In the genomic region with DNA sequence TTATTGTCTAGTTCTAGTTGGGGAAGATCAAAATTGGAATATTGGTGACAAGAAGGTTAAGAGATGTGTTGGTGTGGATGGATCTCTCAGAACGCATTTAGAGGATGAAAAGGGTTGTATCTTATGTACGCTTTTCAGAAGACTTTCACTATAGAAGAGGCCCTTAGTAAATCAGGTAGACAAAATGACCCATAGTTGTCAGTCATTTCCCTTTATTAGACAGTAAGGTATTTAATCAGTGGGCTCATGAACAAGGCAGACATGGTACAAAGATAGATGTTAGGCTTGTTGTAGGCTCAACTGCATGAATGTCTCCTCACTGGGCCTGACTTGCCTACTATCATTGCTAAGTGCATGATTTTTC, we compare ENCODE assay signal across 19 cellular contexts.
DNase-seq lines count a peak whose midpoint lies in the region; ATAC-seq and TF ChIP-seq lines count a peak whose summit lies in the region.
"Had no signal": no experiment of that assay in that cellular context is flagged by ENCODE, and none has a peak within 500 bp of the region (broad histone marks: within the 10 kb centered on the region; RNA-seq: fewer than 3 reads in every experiment).

No MANE protein-coding gene starts in this region.

- no peaks in the 10 kb centered on the region for H3K79me2 ChIP-seq in OCI-LY3 (ENCODE audit: low read length)
- H3K79me2 ChIP-seq in OCI-LY7 (ENCODE audit: insufficient read depth, low read depth, low read length), result no peaks in the 10 kb centered on the region

- intact Hi-C loops in OCI-LY7 (cut with micrococcal nuclease; ENCODE audit: unreplicated experiment) (no loop called here), CD14-positive monocyte (cut with micrococcal nuclease) (no loop called here), vagina (cut with DNase I) (no loop called here)

- H4K20me1 ChIP-seq in OCI-LY3 (ENCODE audit: insufficient read depth, low read length) (peaks cover 16% of the 10 kb centered on the region), OCI-LY7 (ENCODE audit: insufficient read depth, low read length) (no peaks in the 10 kb centered on the region)

- H3K36me3 Mint-ChIP-seq in CD14-positive monocyte, result no peaks in the 10 kb centered on the region
- H3K36me3 Mint-ChIP-seq: CD8-positive, alpha-beta T cell had no signal

- TF ChIP-seq POLR2A in vagina (IDR thresholded peaks at IDR 0.05), result no peak

- peaks cover 68% of the 10 kb centered on the region for H3K27me3 ChIP-seq in OCI-LY3 (ENCODE audit: low read depth, low read length)
- no peaks in the 10 kb centered on the region for H3K27me3 ChIP-seq in vagina
- H3K27me3 ChIP-seq: testis had no signal

- no peaks in the 10 kb centered on the region for H3K27me3 Mint-ChIP-seq in CD14-positive monocyte (ENCODE audit: low read depth in 3 of 3)

- no peak overlapping the region for H3K9ac ChIP-seq in OCI-LY3 (ENCODE audit: low read length)

- H3K36me3 ChIP-seq in OCI-LY3 (replicated peaks; ENCODE audit: low read depth, low read length) (no peaks in the 10 kb centered on the region), OCI-LY7 (ENCODE audit: insufficient read depth, low read length) (no peaks in the 10 kb centered on the region), vagina (no peaks in the 10 kb centered on the region)

- no peaks in the 10 kb centered on the region for H3K9me2 ChIP-seq in OCI-LY7 (ENCODE audit: insufficient read depth, low read length)

- H3K4me3 Mint-ChIP-seq in CD14-positive monocyte, result no peak overlapping the region
- H3K4me3 Mint-ChIP-seq: activated CD4-positive, alpha-beta T cell treated with anti-CD3 and anti-CD28 coated beads for 36 hours; CD8-positive, alpha-beta T cell; endodermal cell had no signal

- H3K27ac Mint-ChIP-seq in CD14-positive monocyte, result no peak overlapping the region
- H3K27ac Mint-ChIP-seq: activated CD4-positive, alpha-beta T cell treated with anti-CD3 and anti-CD28 coated beads for 36 hours; activated T-helper 2 cell treated with anti-CD3 and anti-CD28 coated beads, Interferon-gamma antibody, Interleukin-2, Interleukin-4, amounts not matched to agents 10 μg/mL and 5 μg/mL and 100 μg/mL, durations not matched to agents 14 hours and 24 hours and 36 hours; CD8-positive, alpha-beta T cell; endodermal cell had no signal

- H2AFZ ChIP-seq in OCI-LY3 (ENCODE audit: low read depth, low read length) (no peak overlapping the region), OCI-LY7 (ENCODE audit: low read length) (no peak overlapping the region)

- H3K4me2 ChIP-seq in OCI-LY3 (ENCODE audit: low read length) (peak overlapping the region; percentile 12; the same call in 1 of the 2 replicates), OCI-LY7 (ENCODE audit: low read length) (no peak overlapping the region)

- BruUV-seq in OCI-LY7 (replicated peaks; lab: Mats Ljungman, UMichigan), result no TSS peak

- CTCF ChIA-PET in OCI-LY7 (lab: Charles Lee; ENCODE audit: unreplicated experiment), result no interaction called here

- peak; percentile 39 for ATAC-seq in GM19025 (IDR thresholded peaks at IDR 0.05; ENCODE audit: low read depth, unreplicated experiment)
- peak; percentile 31 for ATAC-seq in GM21619 (IDR thresholded peaks at IDR 0.05; ENCODE audit: unreplicated experiment)
- peak; percentile 22 for ATAC-seq in HG03064 (IDR thresholded peaks at IDR 0.05; ENCODE audit: low read depth, unreplicated experiment)
- ATAC-seq: CD8-positive, alpha-beta T cell; PC-3; sciatic nerve had no signal

- no peak for TF ChIP-seq CTCF in OCI-LY3 (IDR thresholded peaks at IDR 0.05; ENCODE audit: low read depth, low read length)
- no peak for TF ChIP-seq CTCF in OCI-LY7 (conservative IDR thresholded peaks at IDR 0.05; ENCODE audit: low read length)
- no peak for TF ChIP-seq CTCF in CD14-positive monocyte (IDR thresholded peaks at IDR 0.05)
- TF ChIP-seq CTCF in vagina (IDR thresholded peaks at IDR 0.05), result no peak

- H3K27ac ChIP-seq in OCI-LY3 (ENCODE audit: low read length) (no peak overlapping the region), OCI-LY7 (ENCODE audit: low read depth, low read length, poor library complexity, severe bottlenecking) (no peak overlapping the region), vagina (no peak overlapping the region)
- H3K27ac ChIP-seq: testis had no signal

- no peaks in the 10 kb centered on the region for H3K4me1 Mint-ChIP-seq in CD14-positive monocyte
- H3K4me1 Mint-ChIP-seq: activated CD4-positive, alpha-beta T cell treated with anti-CD3 and anti-CD28 coated beads for 36 hours had no signal

- no peaks in the 10 kb centered on the region for H3K9me3 ChIP-seq in OCI-LY3 (ENCODE audit: insufficient read depth, low read length)
- H3K9me3 ChIP-seq in OCI-LY7 (ENCODE audit: low read length), result no peaks in the 10 kb centered on the region
- no peaks in the 10 kb centered on the region for H3K9me3 ChIP-seq in vagina
- H3K9me3 ChIP-seq: testis had no signal

- DNase-seq in OCI-LY7 (ENCODE audit: low spot score) (no peak), NCI-H774 (lab: John Stamatoyannopoulos, UW) (no peak), CD14-positive monocyte (ENCODE audit: low spot score) (no peak), vagina (ENCODE audit: extremely low spot score in 2 of 2) (no peak)
- DNase-seq: CD8-positive, alpha-beta T cell; endodermal cell; H7; KBM-7; NCI-H2107; PC-3; SW 1271; testis had no signal

- no peak overlapping the region for H3K4me3 ChIP-seq in OCI-LY3 (ENCODE audit: low read length)
- no peak overlapping the region for H3K4me3 ChIP-seq in OCI-LY7 (ENCODE audit: low read depth, low read length, poor library complexity, severe bottlenecking)
- H3K4me3 ChIP-seq in vagina, result no peak overlapping the region
- H3K4me3 ChIP-seq: testis had no signal

- H3K4me1 ChIP-seq in OCI-LY3 (ENCODE audit: low read length) (peaks cover 20% of the 10 kb centered on the region), OCI-LY7 (ENCODE audit: insufficient read depth, low read length, poor library complexity, severe bottlenecking) (no peaks in the 10 kb centered on the region), vagina (no peaks in the 10 kb centered on the region)
- H3K4me1 ChIP-seq: testis had no signal

- peaks cover 0 to 3% (median 0%) of the 10 kb centered on the region in 7 donors for H3K9me3 Mint-ChIP-seq in CD14-positive monocyte
- H3K9me3 Mint-ChIP-seq: activated T-helper 2 cell treated with anti-CD3 and anti-CD28 coated beads, Interferon-gamma antibody, Interleukin-2, Interleukin-4, amounts not matched to agents 10 μg/mL and 5 μg/mL and 100 μg/mL, durations not matched to agents 14 hours and 24 hours and 36 hours; CD8-positive, alpha-beta T cell; endodermal cell had no signal

- POLR2A ChIA-PET in OCI-LY7 (lab: Charles Lee), result no interaction called here
